Comparison of ENCODE assay signal across 17 cellular contexts in genomic region chr6:28401172-28401571, GRCh38. TPM values are rescaled to one million over a fixed set of nuclear protein-coding genes. Genes with fewer than 3 reads are reported as not detected.
DNase-seq lines count a peak whose midpoint lies in the region; ATAC-seq and TF ChIP-seq lines count a peak whose summit lies in the region.
"Had no signal": no experiment of that assay in that cellular context is flagged by ENCODE, and none has a peak within 500 bp of the region (broad histone marks: within the 10 kb centered on the region; RNA-seq: fewer than 3 reads in every experiment).

No MANE protein-coding gene starts in this region.

- H3K9me3 Mint-ChIP-seq in central memory CD8-positive, alpha-beta T cell, result no peaks in the 10 kb centered on the region
- H3K9me3 Mint-ChIP-seq in mesothelial cell of epicardium, result no peaks in the 10 kb centered on the region

- H3K36me3 Mint-ChIP-seq in central memory CD8-positive, alpha-beta T cell (ENCODE audit: insufficient read depth), result peaks cover 7% of the 10 kb centered on the region
- peaks cover 13% of the 10 kb centered on the region for H3K36me3 Mint-ChIP-seq in mesothelial cell of epicardium

- peaks cover 31% of the 10 kb centered on the region for H3K4me1 Mint-ChIP-seq in central memory CD8-positive, alpha-beta T cell
- H3K4me1 Mint-ChIP-seq in mesothelial cell of epicardium, result peaks cover 31% of the 10 kb centered on the region

- H3K27ac Mint-ChIP-seq in central memory CD8-positive, alpha-beta T cell (ENCODE audit: low read depth), result no peak overlapping the region
- no peak overlapping the region for H3K27ac Mint-ChIP-seq in mesothelial cell of epicardium

- H3K4me3 Mint-ChIP-seq in central memory CD8-positive, alpha-beta T cell, result peak overlapping the region; percentile 9
- H3K4me3 Mint-ChIP-seq in mesothelial cell of epicardium, result peak overlapping the region; percentile 46

- peaks cover 40% of the 10 kb centered on the region for H3K27me3 Mint-ChIP-seq in central memory CD8-positive, alpha-beta T cell
- H3K27me3 Mint-ChIP-seq in mesothelial cell of epicardium (ENCODE audit: low read depth), result peaks cover 40% of the 10 kb centered on the region

- TF ChIP-seq CTCF in mesothelial cell of epicardium (IDR thresholded peaks at IDR 0.05; ENCODE audit: unreplicated experiment), result no peak

- ATAC-seq in central memory CD8-positive, alpha-beta T cell (replicated peaks; ENCODE audit: extremely low read depth, poor library complexity, severe bottlenecking), result no peak
- ATAC-seq in HG03280 (IDR thresholded peaks at IDR 0.05; ENCODE audit: unreplicated experiment), result no peak
- ATAC-seq: body of pancreas, esophagus mucosa had no signal

- DNase-seq in EH (ENCODE audit: low read depth) (peak; percentile 30), LHCN-M2 (ENCODE audit: low read depth) (peak; percentile 49), mesothelial cell of epicardium (ENCODE audit: low spot score in 2 of 2, unreplicated experiment in 2 of 2) (no peak), NOMO-1 treated with DMSO at 0.1 percent for 48 hours (lab: John Stamatoyannopoulos, UW; ENCODE audit: unreplicated experiment) (no peak), mesenteric fat pad (ENCODE audit: low spot score) (no peak)
- DNase-seq in central memory CD8-positive, alpha-beta T cell (ENCODE audit: low spot score in 2 of 2), result no peak
- DNase-seq in activated CD8-positive, alpha-beta memory T cell treated with anti-CD3 and anti-CD28 coated beads for 24 hours, result no peak
- DNase-seq: activated CD4-positive, alpha-beta T cell treated with anti-CD3 and anti-CD28 coated beads for 1 hour; activated CD8-positive, alpha-beta memory T cell treated with anti-CD3 and anti-CD28 coated beads, Interleukin-2, amount 50 U/mL, for 4 hours; activated gamma-delta T cell treated with Interleukin-2 at 50 U/mL for 16 hours; body of pancreas; NCI-H1092; NCI-H2081 treated with DMSO at 0.1 percent for 48 hours; NCI-H510A; stimulated activated CD4-positive, alpha-beta T cell treated with anti-CD3 and anti-CD28 coated beads, Interleukin-4, amount 100 ng/mL, for 1 hour had no signal

RNA-seq across cellular contexts. Expression of gene ZSCAN12, which starts 1.6 kb away (rescaled TPM):
- total RNA-seq in LHCN-M2 (2014; rRNA removed), result 3.6 and 4.7 TPM in 2 replicates
- polyA plus RNA-seq in LHCN-M2 (2012), result 1.0 TPM
- total RNA-seq in mesothelial cell of epicardium, result 13.4 to 14.0 TPM (median 13.9 TPM) in 3 replicates
- total RNA-seq in mesenteric fat pad, result 3.5 TPM

RNA-seq across cellular contexts. Expression of gene ZSCAN23, which starts 42.1 kb away (rescaled TPM):
- total RNA-seq in LHCN-M2 (2014; rRNA removed) (1.9 and 2.1 TPM in 2 replicates), mesothelial cell of epicardium (10.4 to 13.9 TPM (median 13.5 TPM) in 3 replicates), mesenteric fat pad (1.5 TPM)
- 0.35 TPM for polyA plus RNA-seq in LHCN-M2 (2012)

RNA-seq across cellular contexts. Expression of gene ZKSCAN3, which starts 51.4 kb away (rescaled TPM):
- total RNA-seq in LHCN-M2 (2014; rRNA removed), result 4.1 and 4.9 TPM in 2 replicates
- polyA plus RNA-seq in LHCN-M2 (2012), result 2.6 TPM
- 11.2 to 12.9 TPM (median 12.1 TPM) in 3 replicates for total RNA-seq in mesothelial cell of epicardium
- total RNA-seq in mesenteric fat pad, result 3.0 TPM

Comparison
In these comparisons a context has a peak if more than half of its experiments do, and no peak if none do; other contexts are left out.
1. DNase-seq: peak in EH (single experiment) and LHCN-M2 (single experiment); none in central memory CD8-positive, alpha-beta T cell (0 of 2), mesothelial cell of epicardium (0 of 2), NOMO-1 treated with DMSO at 0.1 percent for 48 hours (single experiment), activated CD8-positive, alpha-beta memory T cell treated with anti-CD3 and anti-CD28 coated beads for 24 hours (single experiment) and mesenteric fat pad (single experiment).